Comparison of ENCODE assay signal across 27 cellular contexts in genomic region chr1:76583875-76584477, GRCh38.
"Had no signal": no experiment of that assay in that cellular context is flagged by ENCODE, and none has a peak within 500 bp of the region (broad histone marks: within the 10 kb centered on the region; RNA-seq: fewer than 3 reads in every experiment).

No MANE protein-coding gene starts in this region.

- ATAC-seq: esophagus mucosa; gastrocnemius medialis; left lobe of liver; mucosa of descending colon; natural killer cell treated with Interleukin-12 subunit alpha and Interleukin-12 subunit beta and Interleukin-15 and Interleukin-18, amount 100 ng/mL, for 72 hours; sciatic nerve; upper lobe of right lung had no signal

- H3K4me3 ChIP-seq: gastrocnemius medialis, lung, mucosa of descending colon, neural progenitor cell, prostate gland, right atrium auricular region, smooth muscle cell, suprapubic skin, transverse colon, upper lobe of right lung, uterus had no signal

- H3K9ac ChIP-seq: neural progenitor cell had no signal

- H3K27me3 ChIP-seq: gastrocnemius medialis, neural progenitor cell, right atrium auricular region, suprapubic skin, transverse colon, upper lobe of right lung, uterus had no signal

- H3K9me3 ChIP-seq: gastrocnemius medialis, mucosa of descending colon, prostate gland, right atrium auricular region, suprapubic skin, transverse colon, upper lobe of right lung, uterus had no signal

- H3K4me2 ChIP-seq: neural progenitor cell had no signal

- H3K27ac ChIP-seq: epithelial cell of prostate, gastrocnemius medialis, neural progenitor cell, prostate gland, right atrium auricular region, suprapubic skin, transverse colon, upper lobe of right lung, uterus had no signal

- H3K36me3 ChIP-seq: gastrocnemius medialis, neural progenitor cell, prostate gland, right atrium auricular region, suprapubic skin, transverse colon, upper lobe of right lung, uterus had no signal

- DNase-seq: effector CD8-positive, alpha-beta T cell; endodermal cell; gastrocnemius medialis; head of caudate nucleus; kidney; mucosa of descending colon; naive B cell; stimulated activated CD4-positive, alpha-beta T cell treated with anti-CD3 and anti-CD28 coated beads, Interleukin-12 subunit alpha, Interleukin-12 subunit beta, amount 100 ng/mL, for 4 hours; stimulated activated CD4-positive, alpha-beta T cell treated with anti-CD3 and anti-CD28 coated beads, Interleukin-1b, Interleukin-23, amount 100 ng/mL, for 48 hours; stimulated activated CD4-positive, alpha-beta T cell treated with anti-CD3 and anti-CD28 coated beads, Interleukin-4, amount 100 ng/mL, for 1 hour; stimulated activated CD8-positive, alpha-beta memory T cell treated with anti-CD3 and anti-CD28 coated beads, Interleukin-4, amount 100 ng/mL, for 48 hours; stimulated activated naive CD4-positive, alpha-beta T cell; stimulated activated naive CD8-positive, alpha-beta T cell treated with anti-CD3 and anti-CD28 coated beads, Interleukin-15, amount 100 ng/mL, for 72 hours; transverse colon; upper lobe of right lung; uterus had no signal

- H3K4me1 ChIP-seq: gastrocnemius medialis, prostate gland, right atrium auricular region, suprapubic skin, transverse colon, upper lobe of right lung, uterus had no signal

- H2AFZ ChIP-seq: neural progenitor cell had no signal
